Comparison of ENCODE assay signal across 1 cellular context in the genomic region with DNA sequence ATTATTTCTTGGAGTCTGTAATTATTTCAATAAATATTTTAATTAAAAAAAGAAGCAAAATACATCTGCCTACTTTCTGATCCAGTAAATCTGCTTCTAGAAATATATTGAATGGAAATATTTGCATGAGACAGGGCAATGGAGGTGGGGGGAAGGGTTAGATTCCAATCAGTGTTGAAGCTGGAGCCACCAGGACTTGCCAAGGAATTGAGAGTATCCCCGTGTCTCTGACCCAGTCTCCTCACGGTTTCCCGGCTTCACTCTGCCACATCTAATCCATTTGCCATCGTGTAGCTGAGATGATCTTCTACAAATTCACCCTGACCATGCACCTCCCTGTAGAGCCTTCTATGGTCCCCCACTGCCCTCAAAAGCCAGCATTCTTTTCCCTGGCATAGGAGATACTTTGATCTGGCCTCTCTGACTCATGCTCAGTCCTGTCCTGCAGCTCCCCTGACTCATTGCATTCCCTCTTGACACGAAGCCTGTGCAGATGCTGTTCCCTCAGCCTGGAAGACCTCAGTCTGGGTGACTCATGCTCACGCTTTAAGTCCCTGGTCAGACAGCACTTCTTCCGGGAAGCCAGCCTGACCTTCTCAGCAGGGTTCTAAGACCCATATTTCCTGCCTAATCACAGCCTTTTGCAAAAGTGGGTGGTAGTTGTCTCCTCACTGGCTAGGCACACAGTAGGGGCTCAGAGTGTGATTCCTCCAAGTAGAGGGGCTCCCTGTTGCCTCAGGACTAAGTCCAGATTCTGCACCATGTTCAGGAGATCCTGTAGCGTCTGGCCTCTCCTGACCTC.
TF ChIP-seq lines count a peak whose summit lies in the region.

No MANE protein-coding gene starts in this region.

TF ChIP-seq in HEK293, 187 proteins besides CTCF, POLR2A, EP300 and RAD21 (continued from another document and continues in another):
- no peak for TF ChIP-seq ZNF449 (tag by site-specific recombination; IDR thresholded peaks at IDR 0.05)
- peak; percentile 48 for TF ChIP-seq GLIS2 (tag by site-specific recombination; IDR thresholded peaks at IDR 0.05)
- TF ChIP-seq ZBTB17 (tag by site-specific recombination; IDR thresholded peaks at IDR 0.05) = peak; percentile 89
- no peak for TF ChIP-seq ZNF558 (tag by site-specific recombination; IDR thresholded peaks at IDR 0.05)
- TF ChIP-seq SP3 (tag by site-specific recombination; IDR thresholded peaks at IDR 0.05) = peak; percentile 50
- TF ChIP-seq ZNF600 (tag by site-specific recombination; IDR thresholded peaks at IDR 0.05) = peak; percentile 94
- no peak for TF ChIP-seq ZNF416 (tag by site-specific recombination; IDR thresholded peaks at IDR 0.05)
- TF ChIP-seq ZNF202 (tag by site-specific recombination; IDR thresholded peaks at IDR 0.05; ENCODE audit: borderline replicate concordance) = no peak
- peak; percentile 75 for TF ChIP-seq ZFP69B (tag by site-specific recombination; IDR thresholded peaks at IDR 0.05)
- TF ChIP-seq BCL11B (tag by site-specific recombination; IDR thresholded peaks at IDR 0.05; ENCODE audit: low read depth) = no peak
- TF ChIP-seq ZNF621 (tag by site-specific recombination; IDR thresholded peaks at IDR 0.05) = no peak
- TF ChIP-seq KLF17 (tag by site-specific recombination; IDR thresholded peaks at IDR 0.05) = peak; percentile 77
- TF ChIP-seq ZNF670 (tag by site-specific recombination; IDR thresholded peaks at IDR 0.05; ENCODE audit: low read depth) = no peak
- no peak for TF ChIP-seq ZNF132 (tag by site-specific recombination; IDR thresholded peaks at IDR 0.05; ENCODE audit: borderline replicate concordance)
- TF ChIP-seq ZNF561 (tag by site-specific recombination; IDR thresholded peaks at IDR 0.05; ENCODE audit: borderline replicate concordance) = no peak
- peak; percentile 56; the same call in 1 of the 2 replicates for TF ChIP-seq ZNF394 (tag by site-specific recombination; IDR thresholded peaks at IDR 0.05; ENCODE audit: borderline replicate concordance)
- TF ChIP-seq ZNF585B (tag by site-specific recombination; IDR thresholded peaks at IDR 0.05) = no peak
- TF ChIP-seq, protein P1, sequence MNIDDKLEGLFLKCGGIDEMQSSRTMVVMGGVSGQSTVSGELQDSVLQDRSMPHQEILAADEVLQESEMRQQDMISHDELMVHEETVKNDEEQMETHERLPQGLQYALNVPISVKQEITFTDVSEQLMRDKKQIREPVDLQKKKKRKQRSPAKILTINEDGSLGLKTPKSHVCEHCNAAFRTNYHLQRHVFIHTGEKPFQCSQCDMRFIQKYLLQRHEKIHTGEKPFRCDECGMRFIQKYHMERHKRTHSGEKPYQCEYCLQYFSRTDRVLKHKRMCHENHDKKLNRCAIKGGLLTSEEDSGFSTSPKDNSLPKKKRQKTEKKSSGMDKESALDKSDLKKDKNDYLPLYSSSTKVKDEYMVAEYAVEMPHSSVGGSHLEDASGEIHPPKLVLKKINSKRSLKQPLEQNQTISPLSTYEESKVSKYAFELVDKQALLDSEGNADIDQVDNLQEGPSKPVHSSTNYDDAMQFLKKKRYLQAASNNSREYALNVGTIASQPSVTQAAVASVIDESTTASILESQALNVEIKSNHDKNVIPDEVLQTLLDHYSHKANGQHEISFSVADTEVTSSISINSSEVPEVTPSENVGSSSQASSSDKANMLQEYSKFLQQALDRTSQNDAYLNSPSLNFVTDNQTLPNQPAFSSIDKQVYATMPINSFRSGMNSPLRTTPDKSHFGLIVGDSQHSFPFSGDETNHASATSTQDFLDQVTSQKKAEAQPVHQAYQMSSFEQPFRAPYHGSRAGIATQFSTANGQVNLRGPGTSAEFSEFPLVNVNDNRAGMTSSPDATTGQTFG (tag by site-specific recombination; IDR thresholded peaks at IDR 0.05; ENCODE audit: borderline replicate concordance) = 0 out of 2 replicates have a peak, but pooled peaks have one; percentile 38
- TF ChIP-seq ZNF169 (tag by site-specific recombination; IDR thresholded peaks at IDR 0.05) = no peak
- TF ChIP-seq ZNF777 (tag by site-specific recombination; IDR thresholded peaks at IDR 0.05; ENCODE audit: borderline replicate concordance) = no peak
- TF ChIP-seq SALL2 (tag by site-specific recombination; IDR thresholded peaks at IDR 0.05; ENCODE audit: borderline replicate concordance) = no peak
- TF ChIP-seq, protein P2, sequence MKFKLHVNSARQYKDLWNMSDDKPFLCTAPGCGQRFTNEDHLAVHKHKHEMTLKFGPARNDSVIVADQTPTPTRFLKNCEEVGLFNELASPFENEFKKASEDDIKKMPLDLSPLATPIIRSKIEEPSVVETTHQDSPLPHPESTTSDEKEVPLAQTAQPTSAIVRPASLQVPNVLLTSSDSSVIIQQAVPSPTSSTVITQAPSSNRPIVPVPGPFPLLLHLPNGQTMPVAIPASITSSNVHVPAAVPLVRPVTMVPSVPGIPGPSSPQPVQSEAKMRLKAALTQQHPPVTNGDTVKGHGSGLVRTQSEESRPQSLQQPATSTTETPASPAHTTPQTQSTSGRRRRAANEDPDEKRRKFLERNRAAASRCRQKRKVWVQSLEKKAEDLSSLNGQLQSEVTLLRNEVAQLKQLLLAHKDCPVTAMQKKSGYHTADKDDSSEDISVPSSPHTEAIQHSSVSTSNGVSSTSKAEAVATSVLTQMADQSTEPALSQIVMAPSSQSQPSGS (tag by site-specific recombination; IDR thresholded peaks at IDR 0.05; ENCODE audit: low read depth) = no peak
- no peak for TF ChIP-seq HOXC10 (CRISPR knock-in tag; IDR thresholded peaks at IDR 0.05)
- TF ChIP-seq BCL11A (tag by site-specific recombination; IDR thresholded peaks at IDR 0.05; ENCODE audit: low read depth) = peak; percentile 87
- TF ChIP-seq ZFP37 (tag by site-specific recombination; IDR thresholded peaks at IDR 0.05) = peak; percentile 96
- TF ChIP-seq ZSCAN23 (tag by site-specific recombination; IDR thresholded peaks at IDR 0.05) = 0 out of 2 replicates have a peak, but pooled peaks have one; percentile 71
- TF ChIP-seq ZNF266 (tag by site-specific recombination; IDR thresholded peaks at IDR 0.05; ENCODE audit: low read depth) = no peak
- no peak for TF ChIP-seq ZNF121 (tag by site-specific recombination; IDR thresholded peaks at IDR 0.05)
- TF ChIP-seq YY1 (tag by site-specific recombination; IDR thresholded peaks at IDR 0.05) = no peak
- TF ChIP-seq, protein P3, sequence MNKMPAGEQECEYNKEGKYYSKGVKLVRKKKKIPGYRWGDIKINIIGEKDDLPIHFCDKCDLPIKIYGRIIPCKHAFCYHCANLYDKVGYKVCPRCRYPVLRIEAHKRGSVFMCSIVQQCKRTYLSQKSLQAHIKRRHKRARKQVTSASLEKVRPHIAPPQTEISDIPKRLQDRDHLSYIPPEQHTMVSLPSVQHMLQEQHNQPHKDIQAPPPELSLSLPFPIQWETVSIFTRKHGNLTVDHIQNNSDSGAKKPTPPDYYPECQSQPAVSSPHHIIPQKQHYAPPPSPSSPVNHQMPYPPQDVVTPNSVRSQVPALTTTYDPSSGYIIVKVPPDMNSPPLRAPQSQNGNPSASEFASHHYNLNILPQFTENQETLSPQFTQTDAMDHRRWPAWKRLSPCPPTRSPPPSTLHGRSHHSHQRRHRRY (tag by site-specific recombination; IDR thresholded peaks at IDR 0.05) = no peak
- peak; percentile 87 for TF ChIP-seq ZNF184 (tag by site-specific recombination; IDR thresholded peaks at IDR 0.05)
- TF ChIP-seq ZBTB44 (tag by site-specific recombination; IDR thresholded peaks at IDR 0.05) = 0 out of 2 replicates have a peak, but pooled peaks have one; percentile 6
- TF ChIP-seq ZNF704 (tag by site-specific recombination; IDR thresholded peaks at IDR 0.05) = no peak
- TF ChIP-seq ZBTB10 (tag by site-specific recombination; IDR thresholded peaks at IDR 0.05) = 0 out of 2 replicates have a peak, but pooled peaks have one; percentile 56
- no peak for TF ChIP-seq KLF7 (tag by site-specific recombination; IDR thresholded peaks at IDR 0.05; ENCODE audit: borderline replicate concordance)
- TF ChIP-seq ZNF521 (tag by site-specific recombination; IDR thresholded peaks at IDR 0.05) = no peak
- no peak for TF ChIP-seq HOXD13 (CRISPR knock-in tag; IDR thresholded peaks at IDR 0.05; ENCODE audit: borderline replicate concordance)
- TF ChIP-seq ZNF560 (tag by site-specific recombination; IDR thresholded peaks at IDR 0.05; ENCODE audit: borderline replicate concordance) = no peak
- TF ChIP-seq ZNF768 (tag by site-specific recombination; IDR thresholded peaks at IDR 0.05) = no peak
- no peak for TF ChIP-seq ZNF830 (tag by site-specific recombination; IDR thresholded peaks at IDR 0.05; ENCODE audit: low read depth)
- TF ChIP-seq, protein P4, sequence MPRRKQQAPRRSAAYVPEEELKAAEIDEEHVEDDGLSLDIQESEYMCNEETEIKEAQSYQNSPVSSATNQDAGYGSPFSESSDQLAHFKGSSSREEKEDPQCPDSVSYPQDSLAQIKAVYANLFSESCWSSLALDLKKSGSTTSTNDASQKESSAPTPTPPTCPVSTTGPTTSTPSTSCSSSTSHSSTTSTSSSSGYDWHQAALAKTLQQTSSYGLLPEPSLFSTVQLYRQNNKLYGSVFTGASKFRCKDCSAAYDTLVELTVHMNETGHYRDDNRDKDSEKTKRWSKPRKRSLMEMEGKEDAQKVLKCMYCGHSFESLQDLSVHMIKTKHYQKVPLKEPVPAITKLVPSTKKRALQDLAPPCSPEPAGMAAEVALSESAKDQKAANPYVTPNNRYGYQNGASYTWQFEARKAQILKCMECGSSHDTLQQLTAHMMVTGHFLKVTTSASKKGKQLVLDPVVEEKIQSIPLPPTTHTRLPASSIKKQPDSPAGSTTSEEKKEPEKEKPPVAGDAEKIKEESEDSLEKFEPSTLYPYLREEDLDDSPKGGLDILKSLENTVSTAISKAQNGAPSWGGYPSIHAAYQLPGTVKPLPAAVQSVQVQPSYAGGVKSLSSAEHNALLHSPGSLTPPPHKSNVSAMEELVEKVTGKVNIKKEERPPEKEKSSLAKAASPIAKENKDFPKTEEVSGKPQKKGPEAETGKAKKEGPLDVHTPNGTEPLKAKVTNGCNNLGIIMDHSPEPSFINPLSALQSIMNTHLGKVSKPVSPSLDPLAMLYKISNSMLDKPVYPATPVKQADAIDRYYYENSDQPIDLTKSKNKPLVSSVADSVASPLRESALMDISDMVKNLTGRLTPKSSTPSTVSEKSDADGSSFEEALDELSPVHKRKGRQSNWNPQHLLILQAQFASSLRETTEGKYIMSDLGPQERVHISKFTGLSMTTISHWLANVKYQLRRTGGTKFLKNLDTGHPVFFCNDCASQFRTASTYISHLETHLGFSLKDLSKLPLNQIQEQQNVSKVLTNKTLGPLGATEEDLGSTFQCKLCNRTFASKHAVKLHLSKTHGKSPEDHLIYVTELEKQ (tag by site-specific recombination; IDR thresholded peaks at IDR 0.05; ENCODE audit: borderline replicate concordance) = peak; percentile 77; the same call in 1 of the 2 replicates
- no peak for TF ChIP-seq ZNF837 (tag by site-specific recombination; IDR thresholded peaks at IDR 0.05)
- peak; percentile 67 for TF ChIP-seq KLF8 (tag by site-specific recombination; IDR thresholded peaks at IDR 0.05)
- 0 out of 2 replicates have a peak, but pooled peaks have one; percentile 45 for TF ChIP-seq ZNF324 (tag by site-specific recombination; IDR thresholded peaks at IDR 0.05)
